1 cellular context compared by ENCODE assay signal in the genomic region with DNA sequence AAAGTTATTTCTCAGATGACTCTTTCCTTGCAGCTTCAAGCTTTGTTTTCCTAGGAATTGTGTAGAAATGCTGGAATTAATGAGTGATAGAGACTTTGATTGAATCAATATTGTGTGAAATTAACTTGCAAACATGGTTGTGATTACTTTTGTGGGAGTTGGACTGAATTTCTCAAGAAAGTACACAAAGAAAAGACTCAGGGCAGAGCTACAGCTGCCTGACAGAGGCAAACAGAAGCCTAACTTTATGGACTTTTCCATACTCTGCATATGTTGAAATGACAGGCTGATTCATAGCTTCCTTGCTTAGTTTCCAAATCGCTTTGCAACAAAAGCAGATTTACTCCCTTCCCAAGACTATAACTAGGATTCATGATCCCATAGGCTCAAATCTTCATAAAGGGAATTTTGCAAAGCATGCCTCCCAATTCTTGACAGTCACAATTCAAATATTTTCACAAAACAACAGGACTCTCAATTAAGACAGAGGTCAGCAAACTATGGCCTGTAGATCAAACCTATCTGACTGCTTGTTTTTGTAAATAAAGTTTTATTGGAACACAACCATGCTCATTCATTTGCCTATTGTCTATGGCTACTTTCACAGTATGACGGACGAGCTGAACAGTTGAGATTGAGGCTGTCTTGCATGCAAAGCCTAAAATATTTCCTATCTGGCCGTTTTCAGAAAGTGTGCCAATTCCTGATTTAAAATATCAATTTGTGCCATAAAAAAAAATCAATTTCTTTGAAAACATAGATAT.
TF ChIP-seq lines count a peak whose summit lies in the region.

No MANE protein-coding gene starts in this region.

TF ChIP-seq in K562, 482 proteins besides CTCF, POLR2A, EP300 and RAD21:
- TF ChIP-seq ZBTB40 (IDR thresholded peaks at IDR 0.05) (peak; percentile 84), ZBTB40 (CRISPR knock-in tag; IDR thresholded peaks at IDR 0.05) (peak; percentile 57; the same call in 1 of the 2 replicates), ZNF75A (CRISPR knock-in tag; IDR thresholded peaks at IDR 0.05) (no peak), NFYB (IDR thresholded peaks at IDR 0.05; ENCODE audit: extremely low read depth, insufficient read length) (no peak), SMARCC2 (IDR thresholded peaks at IDR 0.05; ENCODE audit: low read depth) (no peak), ETV5 (CRISPR knock-in tag; IDR thresholded peaks at IDR 0.05; ENCODE audit: low read depth) (no peak)
- TF ChIP-seq, protein P1, sequence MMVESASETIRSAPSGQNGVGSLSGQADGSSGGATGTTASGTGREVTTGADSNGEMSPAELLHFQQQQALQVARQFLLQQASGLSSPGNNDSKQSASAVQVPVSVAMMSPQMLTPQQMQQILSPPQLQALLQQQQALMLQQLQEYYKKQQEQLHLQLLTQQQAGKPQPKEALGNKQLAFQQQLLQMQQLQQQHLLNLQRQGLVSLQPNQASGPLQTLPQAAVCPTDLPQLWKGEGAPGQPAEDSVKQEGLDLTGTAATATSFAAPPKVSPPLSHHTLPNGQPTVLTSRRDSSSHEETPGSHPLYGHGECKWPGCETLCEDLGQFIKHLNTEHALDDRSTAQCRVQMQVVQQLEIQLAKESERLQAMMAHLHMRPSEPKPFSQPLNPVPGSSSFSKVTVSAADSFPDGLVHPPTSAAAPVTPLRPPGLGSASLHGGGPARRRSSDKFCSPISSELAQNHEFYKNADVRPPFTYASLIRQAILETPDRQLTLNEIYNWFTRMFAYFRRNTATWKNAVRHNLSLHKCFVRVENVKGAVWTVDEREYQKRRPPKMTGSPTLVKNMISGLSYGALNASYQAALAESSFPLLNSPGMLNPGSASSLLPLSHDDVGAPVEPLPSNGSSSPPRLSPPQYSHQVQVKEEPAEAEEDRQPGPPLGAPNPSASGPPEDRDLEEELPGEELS (CRISPR knock-in tag; IDR thresholded peaks at IDR 0.05; ENCODE audit: borderline replicate concordance): no peak
